In genomic region chr6:129644567-129645015, GRCh38 we compare ENCODE assay signal across 11 cellular contexts.
DNase-seq lines count a peak whose midpoint lies in the region; ATAC-seq and TF ChIP-seq lines count a peak whose summit lies in the region.
"Had no signal": no experiment of that assay in that cellular context is flagged by ENCODE, and none has a peak within 500 bp of the region (broad histone marks: within the 10 kb centered on the region; RNA-seq: fewer than 3 reads in every experiment).

No MANE protein-coding gene starts in this region.

- no peak overlapping the region for H3K56ac ChIP-seq in H9 (ENCODE audit: insufficient read length, low read depth, low read length)

- no peak overlapping the region for H2BK15ac ChIP-seq in H9 (ENCODE audit: low read depth, low read length)

- no peak overlapping the region for H2AFZ ChIP-seq in H9 (ENCODE audit: low read length)

- no peak for DNase-seq in H9
- no peak for DNase-seq in WTC11 (ENCODE audit: low spot score)
- peak; percentile 86 for DNase-seq in fibroblast of villous mesenchyme (ENCODE audit: low read depth)
- DNase-seq in gastrocnemius medialis = no peak
- no peak for DNase-seq in SHP77 treated with DMSO at 0.1 percent for 48 hours (lab: John Stamatoyannopoulos, UW)
- no peak for DNase-seq in RWPE1 (ENCODE audit: low spot score)
- no peak for DNase-seq in cortex of kidney (lab: John Stamatoyannopoulos, UW)
- DNase-seq: activated CD4-positive, alpha-beta T cell treated with anti-CD3 and anti-CD28 coated beads, Interleukin-2, amount 50 U/mL, for 4 hours; DMS79; natural killer cell had no signal

- no peak overlapping the region for H4K5ac ChIP-seq in H9 (ENCODE audit: insufficient read length, low read depth, low read length)

- no peak overlapping the region for H2AK5ac ChIP-seq in H9 (ENCODE audit: insufficient read length, low read length)

- H4K8ac ChIP-seq in H9 (replicated peaks; ENCODE audit: insufficient read length, low read depth, low read length) = no peak overlapping the region

- H3K27ac Mint-ChIP-seq in H9 (peak overlapping the region in 1 of 3 experiments; percentile 29; a peak in 2 of 7 replicates), WTC11 (peak overlapping the region; percentile 91)
- H3K27ac Mint-ChIP-seq: natural killer cell had no signal

- H3K4me3 Mint-ChIP-seq in H9 (no peak overlapping the region), WTC11 (no peak overlapping the region)
- H3K4me3 Mint-ChIP-seq: natural killer cell had no signal

- H3K14ac ChIP-seq in H9 (ENCODE audit: insufficient read depth, low read length) = no peak overlapping the region

- H2BK12ac ChIP-seq in H9 (ENCODE audit: insufficient read length, low read depth, low read length) = no peak overlapping the region

- TF ChIP-seq POLR2A in gastrocnemius medialis (IDR thresholded peaks at IDR 0.05) = no peak

- no peak overlapping the region for H3K23ac ChIP-seq in H9 (ENCODE audit: insufficient read length, low read depth, low read length)

- H4K20me1 ChIP-seq in H9 (ENCODE audit: control insufficient read depth, insufficient read depth, insufficient read length) = no peaks in the 10 kb centered on the region

- H3K36me3 ChIP-seq in gastrocnemius medialis = no peaks in the 10 kb centered on the region

- H3K23me2 ChIP-seq in H9 (ENCODE audit: insufficient read length, low read depth, low read length, poor library complexity, severe bottlenecking) = no peaks in the 10 kb centered on the region

- in situ Hi-C loops in gastrocnemius medialis (cut with MboI; ENCODE audit: low sequenced_read_pairs in 4 of 4) = no loop called here

- no peak overlapping the region for H2BK5ac ChIP-seq in H9 (ENCODE audit: insufficient read length, low read length)

- H3K9me3 Mint-ChIP-seq in H9 (no peaks in the 10 kb centered on the region), WTC11 (no peaks in the 10 kb centered on the region)
- H3K9me3 Mint-ChIP-seq: natural killer cell had no signal

- H3K4me1 Mint-ChIP-seq in H9 (peaks cover 16 to 27% of the 10 kb centered on the region in 2 experiments), WTC11 (peaks cover 44% of the 10 kb centered on the region)

- no peak overlapping the region for H4K91ac ChIP-seq in H9 (ENCODE audit: insufficient read length, low read depth, low read length)

- H3K4me3 ChIP-seq in fibroblast of villous mesenchyme (ENCODE audit: low read depth, low read length) = peak overlapping the region; percentile 10
- H3K4me3 ChIP-seq in gastrocnemius medialis = no peak overlapping the region

- H3K4me1 ChIP-seq in H9 (ENCODE audit: insufficient read depth, low read length) (peaks cover 6% of the 10 kb centered on the region; the same call in 1 of the 2 replicates), gastrocnemius medialis (peaks cover 30 to 49% of the 10 kb centered on the region in 2 donors)

- POLR2A ChIA-PET in WTC11 (lab: Charles Lee) (no interaction called here), RWPE1 (lab: Yijun Ruan, JAX; ENCODE audit: low non-redundant PET) (no interaction called here)

- intact Hi-C loops in gastrocnemius medialis (cut with DNase I; ENCODE audit: low total_unique reads) = no loop called here

- no CpG with 5 or more reads among the region's 1 CpG for WGBS in H9 (ENCODE audit: extremely low coverage, insufficient read length, low lambda C conversion rate)

- no peak overlapping the region for H3K9ac ChIP-seq in H9 (ENCODE audit: extremely low read depth, insufficient read length, low read length)

- H3K36me3 Mint-ChIP-seq in H9 (ENCODE audit: insufficient read depth in 1 of 3, low read depth in 3 of 3) (no peaks in the 10 kb centered on the region; a peak in 1 of 7 replicates), WTC11 (no peaks in the 10 kb centered on the region)
- H3K36me3 Mint-ChIP-seq: natural killer cell had no signal

- TF ChIP-seq CTCF in H9 (conservative IDR thresholded peaks at IDR 0.05) (no peak), WTC11 (IDR thresholded peaks at IDR 0.05) (no peak), fibroblast of villous mesenchyme (IDR thresholded peaks at IDR 0.05; ENCODE audit: insufficient read depth, low read depth, low read length) (no peak), gastrocnemius medialis (IDR thresholded peaks at IDR 0.05 in 4 of 5, conservative IDR thresholded peaks at IDR 0.05 in 1 of 5) (no peak), RWPE1 (conservative IDR thresholded peaks at IDR 0.05; ENCODE audit: low read depth) (no peak)

- no peak overlapping the region for H3K18ac ChIP-seq in H9 (ENCODE audit: insufficient read length, low read depth, low read length)

- no peaks in the 10 kb centered on the region for H3K79me2 ChIP-seq in H9 (ENCODE audit: insufficient read depth, low read length)

- H3T11ph ChIP-seq in H9 (ENCODE audit: low read length) = no peak overlapping the region

- no peak overlapping the region for H2BK120ac ChIP-seq in H9 (ENCODE audit: low read depth, low read length, poor library complexity, severe bottlenecking)

- no peak overlapping the region for H3K4me2 ChIP-seq in H9 (ENCODE audit: insufficient read depth, insufficient read length, low read length)

- CTCF ChIA-PET in WTC11 (lab: Charles Lee) (interaction anchor here (1.7 kb wide), 1 partner anchor 9 kb away, joined by 4 read pairs; no protein-coding TSS in a partner anchor), RWPE1 (lab: Yijun Ruan, JAX) (no interaction called here)

- H3K27me3 ChIP-seq in H9 (ENCODE audit: insufficient read depth, low read length) (no peaks in the 10 kb centered on the region), gastrocnemius medialis (no peaks in the 10 kb centered on the region)

- H2BK20ac ChIP-seq in H9 (ENCODE audit: low read depth, low read length, poor library complexity, severe bottlenecking) = no peak overlapping the region

- no peaks in the 10 kb centered on the region for H3K79me1 ChIP-seq in H9 (ENCODE audit: insufficient read depth, low read depth, low read length, poor library complexity, severe bottlenecking)

- H3K27me3 Mint-ChIP-seq in H9 (ENCODE audit: low read depth) (no peaks in the 10 kb centered on the region), WTC11 (ENCODE audit: low read depth) (no peaks in the 10 kb centered on the region)

- H3K9me3 ChIP-seq in H9 (ENCODE audit: control insufficient read depth, low read depth, low read length) (no peaks in the 10 kb centered on the region), gastrocnemius medialis (no peaks in the 10 kb centered on the region)

- ATAC-seq in WTC11 (no peak; the same call in 1 of the 2 replicates), gastrocnemius medialis (no peak), HG02798 (IDR thresholded peaks at IDR 0.05; ENCODE audit: poor library complexity, unreplicated experiment) (no peak)
- ATAC-seq: natural killer cell had no signal

- peak overlapping the region; percentile 28 for H3K27ac ChIP-seq in H9 (ENCODE audit: insufficient read length, low read depth, low read length)
- peak overlapping the region; percentile 26 to 63 (median 51) for H3K27ac ChIP-seq in gastrocnemius medialis
- H3K27ac ChIP-seq in RWPE1 = no peak overlapping the region

- H3K4ac ChIP-seq in H9 (ENCODE audit: low read depth, low read length) = no peak overlapping the region

TF ChIP-seq in WTC11, 78 proteins besides CTCF, POLR2A, EP300 and RAD21:
- TF ChIP-seq, protein P1, sequence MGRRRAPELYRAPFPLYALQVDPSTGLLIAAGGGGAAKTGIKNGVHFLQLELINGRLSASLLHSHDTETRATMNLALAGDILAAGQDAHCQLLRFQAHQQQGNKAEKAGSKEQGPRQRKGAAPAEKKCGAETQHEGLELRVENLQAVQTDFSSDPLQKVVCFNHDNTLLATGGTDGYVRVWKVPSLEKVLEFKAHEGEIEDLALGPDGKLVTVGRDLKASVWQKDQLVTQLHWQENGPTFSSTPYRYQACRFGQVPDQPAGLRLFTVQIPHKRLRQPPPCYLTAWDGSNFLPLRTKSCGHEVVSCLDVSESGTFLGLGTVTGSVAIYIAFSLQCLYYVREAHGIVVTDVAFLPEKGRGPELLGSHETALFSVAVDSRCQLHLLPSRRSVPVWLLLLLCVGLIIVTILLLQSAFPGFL (CRISPR knock-in tag; IDR thresholded peaks at IDR 0.05; ENCODE audit: borderline replicate concordance) = no peak
- no peak for TF ChIP-seq CBFB (CRISPR knock-in tag; IDR thresholded peaks at IDR 0.05; ENCODE audit: low read depth)
- 0 out of 2 replicates have a peak, but pooled peaks have one; percentile 50 for TF ChIP-seq GABPB1 (CRISPR knock-in tag; IDR thresholded peaks at IDR 0.05)
TF ChIP-seq in WTC11: peak in this region for 1.
